8 cellular contexts compared by ENCODE assay signal in genomic region chr2:230798769-230799399, GRCh38.
DNase-seq lines count a peak whose midpoint lies in the region; ATAC-seq lines count a peak whose summit lies in the region.

No MANE protein-coding gene starts in this region.

- peak overlapping the region; percentile 49 for H3K4me3 Mint-ChIP-seq in activated naive CD4-positive, alpha-beta T cell treated with anti-CD3 and anti-CD28 coated beads, Interleukin-2, amount 50 U/mL, for 24 hours
- H3K4me3 Mint-ChIP-seq in stimulated activated naive CD8-positive, alpha-beta T cell treated with anti-CD3 and anti-CD28 coated beads, Interleukin-15, amount 100 ng/mL, for 72 hours: peak overlapping the region in 1 of 2 donors; percentile 9

- H3K4me1 Mint-ChIP-seq in activated naive CD4-positive, alpha-beta T cell treated with anti-CD3 and anti-CD28 coated beads, Interleukin-2, amount 50 U/mL, for 24 hours: peaks cover 16% of the 10 kb centered on the region
- peaks cover 3% of the 10 kb centered on the region for H3K4me1 Mint-ChIP-seq in stimulated activated naive CD8-positive, alpha-beta T cell treated with anti-CD3 and anti-CD28 coated beads, Interleukin-15, amount 100 ng/mL, for 72 hours

- H3K27me3 Mint-ChIP-seq in activated naive CD4-positive, alpha-beta T cell treated with anti-CD3 and anti-CD28 coated beads, Interleukin-2, amount 50 U/mL, for 24 hours: no peaks in the 10 kb centered on the region
- H3K27me3 Mint-ChIP-seq in stimulated activated naive CD8-positive, alpha-beta T cell treated with anti-CD3 and anti-CD28 coated beads, Interleukin-15, amount 100 ng/mL, for 72 hours: no peaks in the 10 kb centered on the region

- no peak overlapping the region for H3K27ac Mint-ChIP-seq in activated naive CD4-positive, alpha-beta T cell treated with anti-CD3 and anti-CD28 coated beads, Interleukin-2, amount 50 U/mL, for 24 hours
- no peak overlapping the region for H3K27ac Mint-ChIP-seq in stimulated activated naive CD8-positive, alpha-beta T cell treated with anti-CD3 and anti-CD28 coated beads, Interleukin-15, amount 100 ng/mL, for 72 hours

- no peak for ATAC-seq in stimulated activated naive CD8-positive, alpha-beta T cell treated with anti-CD3 and anti-CD28 coated beads, Interleukin-15, amount 100 ng/mL, for 72 hours
- ATAC-seq in GM21529 (IDR thresholded peaks at IDR 0.05; ENCODE audit: unreplicated experiment) (no peak), GM19324 (IDR thresholded peaks at IDR 0.05; ENCODE audit: low FRiP score, unreplicated experiment) (no peak)

- DNase-seq in Caki2 (ENCODE audit: low read depth): peak; percentile 48
- peak; percentile 51 for DNase-seq in H4 (ENCODE audit: low spot score)
- peak; percentile 61 for DNase-seq in NOMO-1 treated with DMSO at 0.1 percent for 48 hours (lab: John Stamatoyannopoulos, UW; ENCODE audit: unreplicated experiment)
- peak; percentile 19 for DNase-seq in hepatic stellate cell (ENCODE audit: low spot score)
- peak; percentile 34 to 39 for DNase-seq in stimulated activated naive CD8-positive, alpha-beta T cell treated with anti-CD3 and anti-CD28 coated beads, Interleukin-15, amount 100 ng/mL, for 72 hours

- in situ Hi-C loops in Caki2 (cut with HindIII; ENCODE audit: low pct_unique_long_range_greater_than_20kb, low sequenced_read_pairs): no loop called here

- H3K9me3 Mint-ChIP-seq in activated naive CD4-positive, alpha-beta T cell treated with anti-CD3 and anti-CD28 coated beads, Interleukin-2, amount 50 U/mL, for 24 hours: no peaks in the 10 kb centered on the region
- no peaks in the 10 kb centered on the region for H3K9me3 Mint-ChIP-seq in stimulated activated naive CD8-positive, alpha-beta T cell treated with anti-CD3 and anti-CD28 coated beads, Interleukin-15, amount 100 ng/mL, for 72 hours

- peaks cover 32% of the 10 kb centered on the region for H3K36me3 Mint-ChIP-seq in activated naive CD4-positive, alpha-beta T cell treated with anti-CD3 and anti-CD28 coated beads, Interleukin-2, amount 50 U/mL, for 24 hours
